8 cellular contexts compared by ENCODE assay signal in genomic region chr19:49453013-49453756, GRCh38. TPM values are rescaled to one million over a fixed set of nuclear protein-coding genes. Genes with fewer than 3 reads are reported as not detected.
A peak's percentile ranks its signal among the peaks of the same experiment; 100 is the strongest.
DNase-seq lines count a peak whose midpoint lies in the region; ATAC-seq and TF ChIP-seq lines count a peak whose summit lies in the region.

ALDH16A1 (plus strand) TSS chr19:49453225; CDS start chr19:49453332, 107 bp downstream.

- peak; percentile 74 to 90 for TF ChIP-seq EP300 in tibial nerve (IDR thresholded peaks at IDR 0.05)

- H3K4me3 ChIP-seq in GM12864 (ENCODE audit: low read depth, low read length) (peak within 1 kb of the TSS; percentile 83), parathyroid adenoma (ENCODE audit: low read depth, low read length) (peak within 1 kb of the TSS; percentile 96), tibial nerve (peak within 1 kb of the TSS; percentile 56 to 92 (median 78))

- intact Hi-C loops in Right ventricle myocardium inferior (cut with DNase I) = loop anchor here (5.0 to 10.0 kb wide), 4 partner anchors 189 to 1042 kb away; partner anchors contain the start of genes AP2A1, PRMT1, RRAS and SCAF1

- H3K4me2 ChIP-seq in parathyroid adenoma (ENCODE audit: low read length) = peak within 1 kb of the TSS; percentile 100

- ATAC-seq in HG02759 (IDR thresholded peaks at IDR 0.05; ENCODE audit: unreplicated experiment) = peak; percentile 75
- peak; percentile 93 for ATAC-seq in Right ventricle myocardium inferior

- peak within 1 kb of the TSS; percentile 95 for H2AFZ ChIP-seq in parathyroid adenoma

- DNase-seq in GM12864 (ENCODE audit: low read depth) (peak; percentile 93), NCI-H1417 (lab: John Stamatoyannopoulos, UW) (peak; percentile 98 to 99 (median 99)), SW 1271 (lab: John Stamatoyannopoulos, UW) (peak; percentile 83 to 92), Right ventricle myocardium inferior (ENCODE audit: missing footprints) (peak; percentile 99), tibial nerve (ENCODE audit: low spot score in 2 of 2) (peak; percentile 95 to 100)
- DNase-seq in activated naive CD8-positive, alpha-beta T cell treated with anti-CD3 and anti-CD28 coated beads, Interleukin-2, amount 50 U/mL, for 16 hours (ENCODE audit: low read depth, low spot score) = peak; percentile 95

- no peaks in the 10 kb centered on the region for H3K27me3 ChIP-seq in parathyroid adenoma (ENCODE audit: control insufficient read depth, insufficient read depth, low read length)
- no peaks in the 10 kb centered on the region for H3K27me3 ChIP-seq in tibial nerve

- H3K36me3 ChIP-seq in parathyroid adenoma (ENCODE audit: control insufficient read depth, insufficient read depth, low read length) (no peaks in the 10 kb centered on the region), tibial nerve (peaks cover 0 to 21% (median 5%) of the 10 kb centered on the region in 3 donors)

- no peaks in the 10 kb centered on the region for H3K79me2 ChIP-seq in parathyroid adenoma

- TF ChIP-seq CTCF in GM12864 (IDR thresholded peaks at IDR 0.05; ENCODE audit: low read depth, low read length, missing control alignments) (no peak), parathyroid adenoma (IDR thresholded peaks at IDR 0.05) (no peak), tibial nerve (IDR thresholded peaks at IDR 0.05) (peak in 1 of 5 experiments; percentile 17)

- H3K9me3 ChIP-seq in parathyroid adenoma (ENCODE audit: control insufficient read depth, low read length) = no peaks in the 10 kb centered on the region
- H3K9me3 ChIP-seq in tibial nerve = no peaks in the 10 kb centered on the region

- peak within 1 kb of the TSS; percentile 20 for H3K9ac ChIP-seq in parathyroid adenoma

- H3K4me1 ChIP-seq in parathyroid adenoma (no peaks in the 10 kb centered on the region), tibial nerve (peaks cover 0 to 71% (median 16%) of the 10 kb centered on the region in 4 donors)

- 0% methylated on average over 39 to 60 of the region's 66 CpGs for WGBS in tibial nerve, 2 donors

- peak; percentile 85 to 96 for TF ChIP-seq POLR2A in tibial nerve (IDR thresholded peaks at IDR 0.05)

- peak within 1 kb of the TSS; percentile 85 for H3K27ac ChIP-seq in parathyroid adenoma
- peak within 1 kb of the TSS; percentile 90 to 99 (median 94) for H3K27ac ChIP-seq in tibial nerve

RNA-seq across cellular contexts. Expression of gene ALDH16A1, which starts in this region (rescaled TPM):
- total RNA-seq in Right ventricle myocardium inferior = 12.7 TPM
- total RNA-seq in tibial nerve = 10 to 100 TPM; 33.9 to 70.5 (median 63.5) TPM

Comparison
In these comparisons a context has a peak if more than half of its experiments do, and no peak if none do; other contexts are left out.
1. Peak in every context shown above with its lines: DNase-seq, ATAC-seq, H3K4me3 ChIP-seq and H3K27ac ChIP-seq.